In the genomic region with DNA sequence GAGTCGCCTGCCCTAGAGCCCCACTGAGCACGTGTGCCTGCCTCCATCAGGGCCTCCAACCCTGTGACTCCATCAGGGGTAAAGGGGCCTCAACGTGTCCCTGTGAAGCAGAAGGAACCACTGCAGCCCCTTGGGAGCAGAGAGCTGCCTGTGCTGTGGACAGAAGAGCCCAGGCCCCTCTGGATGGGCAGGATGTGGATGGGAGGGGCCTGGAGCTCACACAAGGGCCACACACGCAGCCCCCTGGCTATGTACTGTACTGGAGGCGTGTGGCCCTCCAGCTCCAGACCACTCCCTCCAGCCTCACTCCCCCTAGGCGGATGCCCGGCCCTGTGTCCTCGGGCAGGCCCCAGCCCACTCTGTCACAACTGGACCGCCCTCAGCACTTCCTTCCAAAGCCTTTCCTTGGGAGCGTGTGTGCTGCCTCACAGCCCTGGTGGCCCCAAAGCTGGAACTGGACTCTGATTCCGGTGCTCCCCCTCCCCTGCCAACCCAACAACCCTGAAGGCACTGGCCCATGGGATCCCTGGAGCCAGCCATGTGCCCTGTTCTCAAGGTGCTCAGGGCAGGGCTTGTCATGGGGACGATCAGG, we compare ENCODE assay signal across 1 cellular context.
TF ChIP-seq lines count a peak whose summit lies in the region.

No MANE protein-coding gene starts in this region.

TF ChIP-seq in H1, 55 proteins besides CTCF, POLR2A, EP300 and RAD21:
- TF ChIP-seq, protein P1, sequence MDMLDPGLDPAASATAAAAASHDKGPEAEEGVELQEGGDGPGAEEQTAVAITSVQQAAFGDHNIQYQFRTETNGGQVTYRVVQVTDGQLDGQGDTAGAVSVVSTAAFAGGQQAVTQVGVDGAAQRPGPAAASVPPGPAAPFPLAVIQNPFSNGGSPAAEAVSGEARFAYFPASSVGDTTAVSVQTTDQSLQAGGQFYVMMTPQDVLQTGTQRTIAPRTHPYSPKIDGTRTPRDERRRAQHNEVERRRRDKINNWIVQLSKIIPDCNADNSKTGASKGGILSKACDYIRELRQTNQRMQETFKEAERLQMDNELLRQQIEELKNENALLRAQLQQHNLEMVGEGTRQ (IDR thresholded peaks at IDR 0.05; ENCODE audit: low read length): no peak
- TF ChIP-seq TAF1 (IDR thresholded peaks at IDR 0.05; ENCODE audit: low read depth, low read length): no peak
